In genomic region chr17:37037590-37038155, GRCh38 we compare ENCODE assay signal across 24 cellular contexts.
DNase-seq lines count a peak whose midpoint lies in the region; ATAC-seq and TF ChIP-seq lines count a peak whose summit lies in the region.
"Had no signal": no experiment of that assay in that cellular context is flagged by ENCODE, and none has a peak within 500 bp of the region (broad histone marks: within the 10 kb centered on the region; RNA-seq: fewer than 3 reads in every experiment).

No MANE protein-coding gene starts in this region.

- no peaks in the 10 kb centered on the region for H3K27me3 ChIP-seq in upper lobe of left lung
- no peaks in the 10 kb centered on the region for H3K27me3 ChIP-seq in left lung

- no peak for TF ChIP-seq CTCF in fibroblast of mammary gland (conservative IDR thresholded peaks at IDR 0.05; ENCODE audit: control insufficient read depth, insufficient read depth, low read depth, low read length)
- no peak for TF ChIP-seq CTCF in upper lobe of left lung (IDR thresholded peaks at IDR 0.05)
- TF ChIP-seq CTCF in left lung (IDR thresholded peaks at IDR 0.05) = no peak

- intact Hi-C loops in left lung (cut with DNase I) = no loop called here

- H3K4me1 ChIP-seq in upper lobe of left lung = no peaks in the 10 kb centered on the region
- no peaks in the 10 kb centered on the region for H3K4me1 ChIP-seq in left lung

- DNase-seq in activated T-cell treated with anti-CD3 and anti-CD28 coated beads, Interleukin-2, amount 50 U/mL, for 72 hours = no peak
- no peak for DNase-seq in activated T-cell treated with anti-CD3 and anti-CD28 coated beads, Interleukin-2, amount 50 U/mL, for 4 hours
- peak; percentile 7 for DNase-seq in LHCN-M2 (ENCODE audit: low read depth)
- peak; percentile 10 for DNase-seq in fibroblast of mammary gland (ENCODE audit: low read depth)
- DNase-seq in upper lobe of left lung = no peak
- no peak for DNase-seq in left lung
- no peak for DNase-seq in NOMO-1 treated with dmso at 0.1 percent for 144 hours (lab: John Stamatoyannopoulos, UW; ENCODE audit: unreplicated experiment)
- DNase-seq: DMS53, NCI-H1092 treated with DMSO at 0.1 percent for 48 hours, NCI-H1436, NCI-H187, NCI-H2081 treated with DMSO at 0.1 percent for 48 hours, NCI-H2171, NCI-H226, NCI-H510A treated with DMSO at 0.1 percent for 48 hours, RPMI8226, SHP77, T-cell had no signal

- TF ChIP-seq POLR2A in upper lobe of left lung (IDR thresholded peaks at IDR 0.05) = no peak

- no peaks in the 10 kb centered on the region for H3K9me3 ChIP-seq in upper lobe of left lung
- no peaks in the 10 kb centered on the region for H3K9me3 ChIP-seq in left lung

- H3K36me3 Mint-ChIP-seq in activated T-cell treated with anti-CD3 and anti-CD28 coated beads, Interleukin-2, amount 50 U/mL, for 72 hours (ENCODE audit: insufficient read depth in 2 of 2) = peaks cover 3 to 5% of the 10 kb centered on the region in 2 donors
- H3K36me3 Mint-ChIP-seq in activated T-cell treated with anti-CD3 and anti-CD28 coated beads, Interleukin-2, amount 50 U/mL, for 4 hours (ENCODE audit: insufficient read depth) = peaks cover 17% of the 10 kb centered on the region

- H3K4me3 ChIP-seq in fibroblast of mammary gland (ENCODE audit: control insufficient read depth, low read depth, low read length) (no peak overlapping the region), upper lobe of left lung (no peak overlapping the region), left lung (no peak overlapping the region)

- no peak for ATAC-seq in activated T-cell treated with anti-CD3 and anti-CD28 coated beads, Interleukin-2, amount 50 U/mL, for 72 hours (replicated peaks in 1 of 2)
- ATAC-seq in activated T-cell treated with anti-CD3 and anti-CD28 coated beads, Interleukin-2, amount 50 U/mL, for 4 hours = no peak
- ATAC-seq in upper lobe of left lung (ENCODE audit: low FRiP score in 2 of 2) = no peak
- no peak for ATAC-seq in left lung
- ATAC-seq in GM21825 (IDR thresholded peaks at IDR 0.05; ENCODE audit: unreplicated experiment) = no peak
- ATAC-seq: HCT116, T-cell had no signal

- H3K27ac ChIP-seq in upper lobe of left lung = no peak overlapping the region
- no peak overlapping the region for H3K27ac ChIP-seq in left lung
- H3K27ac ChIP-seq: C4-2B, HL-60, KMS-11 had no signal

- no peak overlapping the region for H3K4me3 Mint-ChIP-seq in activated T-cell treated with anti-CD3 and anti-CD28 coated beads, Interleukin-2, amount 50 U/mL, for 72 hours
- H3K4me3 Mint-ChIP-seq in activated T-cell treated with anti-CD3 and anti-CD28 coated beads, Interleukin-2, amount 50 U/mL, for 4 hours = no peak overlapping the region
- H3K4me3 Mint-ChIP-seq: IgD-negative memory B cell, T-cell had no signal

- H3K4me1 Mint-ChIP-seq in activated T-cell treated with anti-CD3 and anti-CD28 coated beads, Interleukin-2, amount 50 U/mL, for 72 hours (ENCODE audit: low read depth) = peaks cover under 1% of the 10 kb centered on the region
- H3K4me1 Mint-ChIP-seq in activated T-cell treated with anti-CD3 and anti-CD28 coated beads, Interleukin-2, amount 50 U/mL, for 4 hours (ENCODE audit: low read depth) = no peaks in the 10 kb centered on the region

- 87 to 93% methylated on average over 5 of the region's 5 CpGs for WGBS in upper lobe of left lung, 2 donors

- no peaks in the 10 kb centered on the region for H3K9me3 Mint-ChIP-seq in activated T-cell treated with anti-CD3 and anti-CD28 coated beads, Interleukin-2, amount 50 U/mL, for 72 hours
- H3K9me3 Mint-ChIP-seq in activated T-cell treated with anti-CD3 and anti-CD28 coated beads, Interleukin-2, amount 50 U/mL, for 4 hours = no peaks in the 10 kb centered on the region
- H3K9me3 Mint-ChIP-seq: IgD-negative memory B cell, T-cell had no signal

- no peak for TF ChIP-seq EP300 in upper lobe of left lung (IDR thresholded peaks at IDR 0.05)

- H3K36me3 ChIP-seq in upper lobe of left lung (peaks cover 0 to 12% (median 4%) of the 10 kb centered on the region in 4 donors), left lung (peaks cover 0 to 40% of the 10 kb centered on the region in 2 donors)

- peak overlapping the region; percentile 29 for H3K27ac Mint-ChIP-seq in activated T-cell treated with anti-CD3 and anti-CD28 coated beads, Interleukin-2, amount 50 U/mL, for 72 hours

- H3K27me3 Mint-ChIP-seq in activated T-cell treated with anti-CD3 and anti-CD28 coated beads, Interleukin-2, amount 50 U/mL, for 72 hours (ENCODE audit: low read depth) = no peaks in the 10 kb centered on the region
- H3K27me3 Mint-ChIP-seq in activated T-cell treated with anti-CD3 and anti-CD28 coated beads, Interleukin-2, amount 50 U/mL, for 4 hours (ENCODE audit: low read depth) = no peaks in the 10 kb centered on the region
- H3K27me3 Mint-ChIP-seq: IgD-negative memory B cell, T-cell had no signal

Comparison
In these comparisons a context has a peak if more than half of its experiments do, and no peak if none do; other contexts are left out.
1. DNase-seq: peak in LHCN-M2 (single experiment) and fibroblast of mammary gland (single experiment); none in activated T-cell treated with anti-CD3 and anti-CD28 coated beads, Interleukin-2, amount 50 U/mL, for 72 hours (0 of 2), activated T-cell treated with anti-CD3 and anti-CD28 coated beads, Interleukin-2, amount 50 U/mL, for 4 hours (single experiment), upper lobe of left lung (0 of 2), left lung (0 of 2) and NOMO-1 treated with dmso at 0.1 percent for 144 hours (single experiment).